Comparison of ENCODE assay signal across 1 cellular context in genomic region chr2:171798156-171798815, GRCh38.
A peak's percentile ranks its signal among the peaks of the same experiment; 100 is the strongest.
TF ChIP-seq lines count a peak whose summit lies in the region.

No MANE protein-coding gene starts in this region.

TF ChIP-seq in HepG2, 621 proteins besides CTCF, POLR2A, EP300 and RAD21 (continued from another document):
- TF ChIP-seq CEBPZ (IDR thresholded peaks at IDR 0.05; ENCODE audit: low read length) (no peak), ZMYM4 (CRISPR knock-in tag; IDR thresholded peaks at IDR 0.05) (peak; percentile 49; the same call in 1 of the 2 replicates), ZNF710 (CRISPR knock-in tag; IDR thresholded peaks at IDR 0.05; ENCODE audit: borderline replicate concordance) (no peak), IKZF5 (CRISPR knock-in tag; IDR thresholded peaks at IDR 0.05) (0 out of 2 replicates have a peak, but pooled peaks have one; percentile 53), FOSL1 (CRISPR knock-in tag; IDR thresholded peaks at IDR 0.05; ENCODE audit: borderline replicate concordance) (peak; percentile 17; the same call in 1 of the 2 replicates), RBM22 (optimal IDR thresholded peaks at IDR 0.05; ENCODE audit: low read length) (no peak), SOX13 (IDR thresholded peaks at IDR 0.05) (peak; percentile 54; the same call in 1 of the 2 replicates), SOX13 (CRISPR knock-in tag; conservative IDR thresholded peaks at IDR 0.05 in 1 of 2, IDR thresholded peaks at IDR 0.05 in 1 of 2) (peak in 1 of 2 experiments; percentile 80; a peak in 2 of 4 replicates), PHF8 (CRISPR knock-in tag; IDR thresholded peaks at IDR 0.05) (no peak), TAF1 (CRISPR knock-in tag; IDR thresholded peaks at IDR 0.05) (no peak), HIC2 (CRISPR knock-in tag; IDR thresholded peaks at IDR 0.05; ENCODE audit: low read depth) (peak; percentile 44; the same call in 1 of the 2 replicates), FOXA3 (CRISPR knock-in tag; IDR thresholded peaks at IDR 0.05) (peak; percentile 58), ZSCAN22 (CRISPR knock-in tag; IDR thresholded peaks at IDR 0.05) (no peak), EED (CRISPR knock-in tag; IDR thresholded peaks at IDR 0.05) (no peak), NCOR1 (IDR thresholded peaks at IDR 0.05; ENCODE audit: borderline replicate concordance, low read length) (peak; percentile 82; the same call in 1 of the 2 replicates), DPF2 (CRISPR knock-in tag; IDR thresholded peaks at IDR 0.05; ENCODE audit: borderline replicate concordance, low read depth) (no peak), ZNF264 (CRISPR knock-in tag; IDR thresholded peaks at IDR 0.05) (no peak), POLR2AphosphoS5 (IDR thresholded peaks at IDR 0.05; ENCODE audit: low read depth, low read length) (no peak), ZFP62 (CRISPR knock-in tag; IDR thresholded peaks at IDR 0.05) (no peak), HES4 (CRISPR knock-in tag; IDR thresholded peaks at IDR 0.05; ENCODE audit: borderline replicate concordance) (no peak), SRSF1 (optimal IDR thresholded peaks at IDR 0.05; ENCODE audit: low read depth, low read length) (no peak), ZFX (CRISPR knock-in tag; IDR thresholded peaks at IDR 0.05; ENCODE audit: low read depth) (peak; percentile 44; the same call in 1 of the 2 replicates), PAXIP1 (CRISPR knock-in tag; conservative IDR thresholded peaks at IDR 0.05) (peak; percentile 75), EHMT2 (IDR thresholded peaks at IDR 0.05; ENCODE audit: borderline replicate concordance, low read depth, low read length) (peak; percentile 31; the same call in 1 of the 2 replicates), HDAC2 (CRISPR knock-in tag; IDR thresholded peaks at IDR 0.05) (peak; percentile 63; the same call in 1 of the 2 replicates), ZBTB8A (CRISPR knock-in tag; IDR thresholded peaks at IDR 0.05; ENCODE audit: borderline replicate concordance, low read depth) (no peak), ZMYM2 (CRISPR knock-in tag; IDR thresholded peaks at IDR 0.05) (0 out of 2 replicates have a peak, but pooled peaks have one; percentile 43), ZNF878 (CRISPR knock-in tag; IDR thresholded peaks at IDR 0.05) (peak; percentile 33; the same call in 1 of the 2 replicates), KAT2B (IDR thresholded peaks at IDR 0.05; ENCODE audit: borderline replicate concordance, low read depth, low read length) (no peak), MATR3 (CRISPR knock-in tag; IDR thresholded peaks at IDR 0.05) (no peak), PRDM15 (CRISPR knock-in tag; IDR thresholded peaks at IDR 0.05) (no peak), CC2D1A (CRISPR knock-in tag; IDR thresholded peaks at IDR 0.05) (no peak), RARG (CRISPR knock-in tag; IDR thresholded peaks at IDR 0.05; ENCODE audit: low read depth) (no peak), ZNF672 (CRISPR knock-in tag; IDR thresholded peaks at IDR 0.05) (no peak), KDM6A (CRISPR knock-in tag; IDR thresholded peaks at IDR 0.05; ENCODE audit: low read depth) (peak; percentile 51), HNF4A (CRISPR knock-in tag; IDR thresholded peaks at IDR 0.05) (peak; percentile 85), RNF219 (CRISPR knock-in tag; IDR thresholded peaks at IDR 0.05) (no peak), ZFYVE20 (CRISPR knock-in tag; IDR thresholded peaks at IDR 0.05; ENCODE audit: borderline replicate concordance, low read depth) (no peak), ZFP36L2 (CRISPR knock-in tag; IDR thresholded peaks at IDR 0.05) (no peak), ZNF773 (CRISPR knock-in tag; IDR thresholded peaks at IDR 0.05; ENCODE audit: borderline replicate concordance) (no peak), ATF6 (CRISPR knock-in tag; conservative IDR thresholded peaks at IDR 0.05) (no peak), NFIC (IDR thresholded peaks at IDR 0.05; ENCODE audit: low read length) (peak; percentile 75; the same call in 1 of the 2 replicates)
